ENCODE assay signal across 1 cellular context in genomic region chr1:41495171-41495948, GRCh38.
TF ChIP-seq lines count a peak whose summit lies in the region.

No MANE protein-coding gene starts in this region.

TF ChIP-seq in HEK293, 187 proteins besides CTCF, POLR2A, EP300 and RAD21 (continued from another document):
- TF ChIP-seq ZFP41 (tag by site-specific recombination; IDR thresholded peaks at IDR 0.05; ENCODE audit: borderline replicate concordance) (no peak), ZNF645 (tag by site-specific recombination; IDR thresholded peaks at IDR 0.05) (no peak), ZNF654 (tag by site-specific recombination; IDR thresholded peaks at IDR 0.05; ENCODE audit: low read depth) (peak; percentile 23; the same call in 1 of the 2 replicates), SP3 (tag by site-specific recombination; IDR thresholded peaks at IDR 0.05) (no peak), ZNF112 (tag by site-specific recombination; IDR thresholded peaks at IDR 0.05) (no peak), ZFHX2 (tag by site-specific recombination; conservative IDR thresholded peaks at IDR 0.05) (0 out of 2 replicates have a peak, but pooled peaks have one; percentile 5), ZNF274 (IDR thresholded peaks at IDR 0.05; ENCODE audit: low read length) (no peak), ZNF274 (tag by site-specific recombination; IDR thresholded peaks at IDR 0.05; ENCODE audit: borderline replicate concordance) (no peak), OSR2 (tag by site-specific recombination; IDR thresholded peaks at IDR 0.05) (no peak), TRIM28 (IDR thresholded peaks at IDR 0.05; ENCODE audit: borderline replicate concordance, low read length) (peak; percentile 24; the same call in 1 of the 2 replicates), PRDM1 (tag by site-specific recombination; IDR thresholded peaks at IDR 0.05) (0 out of 2 replicates have a peak, but pooled peaks have one; percentile 5), ZEB2 (tag by site-specific recombination; IDR thresholded peaks at IDR 0.05) (no peak), ZNF837 (tag by site-specific recombination; IDR thresholded peaks at IDR 0.05) (no peak), ZSCAN16 (tag by site-specific recombination; IDR thresholded peaks at IDR 0.05) (no peak), ZNF48 (tag by site-specific recombination; IDR thresholded peaks at IDR 0.05) (no peak), ZNF747 (tag by site-specific recombination; IDR thresholded peaks at IDR 0.05) (no peak), GLIS2 (tag by site-specific recombination; IDR thresholded peaks at IDR 0.05) (peak; percentile 13; the same call in 1 of the 2 replicates), ZNF626 (tag by site-specific recombination; IDR thresholded peaks at IDR 0.05) (no peak)
TF ChIP-seq in HEK293: peak in this region for 11.
